10 cellular contexts compared by ENCODE assay signal in genomic region chr10:88117869-88118632, GRCh38.
A peak's percentile ranks its signal among the peaks of the same experiment; 100 is the strongest.
DNase-seq lines count a peak whose midpoint lies in the region; ATAC-seq, FAIRE-seq and TF ChIP-seq lines count a peak whose summit lies in the region.
"Had no signal": no experiment of that assay in that cellular context is flagged by ENCODE, and none has a peak within 500 bp of the region (broad histone marks: within the 10 kb centered on the region; RNA-seq: fewer than 3 reads in every experiment).

No MANE protein-coding gene starts in this region.

- peak overlapping the region; percentile 4 for H3K4me2 ChIP-seq in Loucy (ENCODE audit: low read depth, low read length, poor library complexity, severe bottlenecking)

- H4K20me1 ChIP-seq in Loucy (ENCODE audit: insufficient read depth, low read length, poor library complexity, severe bottlenecking): peaks cover 69% of the 10 kb centered on the region

- H3K9me2 ChIP-seq in Loucy (replicated peaks; ENCODE audit: low read depth, low read length): no peaks in the 10 kb centered on the region

- H3K79me2 ChIP-seq in Loucy (ENCODE audit: insufficient read depth, low read length): peaks cover 100% of the 10 kb centered on the region

- no peak overlapping the region for H2AFZ ChIP-seq in Loucy (ENCODE audit: low read length)

- H3K36me3 ChIP-seq in Loucy (ENCODE audit: insufficient read depth, low read length) (peaks cover 31% of the 10 kb centered on the region; the same call in 1 of the 2 replicates), body of pancreas (replicated peaks in 1 of 2; ENCODE audit: insufficient read depth in 1 of 2, low read depth in 2 of 2) (no peaks in the 10 kb centered on the region), pancreas (no peaks in the 10 kb centered on the region)

- H3K4me1 Mint-ChIP-seq in endothelial cell (ENCODE audit: unreplicated experiment): peaks cover 4% of the 10 kb centered on the region

- intact Hi-C loops in body of pancreas (cut with DNase I): loop anchor here (10.0 kb wide), 2 partner anchors 263 to 427 kb away; no protein-coding TSS in a partner anchor
- intact Hi-C loops in pancreas (cut with DNase I): no loop called here

- no peaks in the 10 kb centered on the region for H3K9me3 Mint-ChIP-seq in endothelial cell (ENCODE audit: unreplicated experiment)

- H3K27ac Mint-ChIP-seq in endothelial cell (ENCODE audit: unreplicated experiment): no peak overlapping the region

- peak; percentile 61 for ATAC-seq in body of pancreas
- peak in 3 of 4 donors; percentile 38 to 60 (median 49) for ATAC-seq in pancreas
- no peak for ATAC-seq in GM18505 (IDR thresholded peaks at IDR 0.05; ENCODE audit: unreplicated experiment)

- H3K27me3 ChIP-seq in Loucy (ENCODE audit: insufficient read depth, low read length, poor library complexity, severe bottlenecking) (no peaks in the 10 kb centered on the region), body of pancreas (no peaks in the 10 kb centered on the region), pancreas (no peaks in the 10 kb centered on the region)

- peak; percentile 54 for DNase-seq in SIG-M5 treated with dmso at 0.1 percent for 504 hours (lab: John Stamatoyannopoulos, UW; ENCODE audit: unreplicated experiment)
- DNase-seq in SIG-M5 (lab: John Stamatoyannopoulos, UW): no peak
- DNase-seq in body of pancreas: peak in 1 of 4 donors; percentile 23
- no peak for DNase-seq in pancreas
- no peak for DNase-seq in endothelial cell (ENCODE audit: low spot score)
- DNase-seq in GF-D8 (lab: John Stamatoyannopoulos, UW): no peak
- DNase-seq: activated CD4-positive, alpha-beta T cell treated with anti-CD3 and anti-CD28 coated beads, Interleukin-2, amount 50 U/mL, for 1 hour; NCI-H345 had no signal

- TF ChIP-seq CTCF in Loucy (conservative IDR thresholded peaks at IDR 0.05; ENCODE audit: low read length) (peak; percentile 69), body of pancreas (IDR thresholded peaks at IDR 0.05) (peak in 5 of 7 experiments; percentile 8 to 39 (median 33)), pancreas (IDR thresholded peaks at IDR 0.05) (no peak), endothelial cell (IDR thresholded peaks at IDR 0.05; ENCODE audit: unreplicated experiment) (no peak)

- FAIRE-seq in pancreas (lab: Jason Lieb, UNC): no peak

- no peaks in the 10 kb centered on the region for H3F3A ChIP-seq in Loucy (ENCODE audit: low read depth)

- no peaks in the 10 kb centered on the region for H3K36me3 Mint-ChIP-seq in endothelial cell (ENCODE audit: low read depth, unreplicated experiment)

- H3K4me1 ChIP-seq in Loucy (ENCODE audit: insufficient read depth, low read length, poor library complexity, severe bottlenecking) (peaks cover 63% of the 10 kb centered on the region), body of pancreas (peaks cover 14% of the 10 kb centered on the region), pancreas (peaks cover 0 to 5% (median 0%) of the 10 kb centered on the region in 3 donors)

- no peak for TF ChIP-seq POLR2A in body of pancreas (IDR thresholded peaks at IDR 0.05)
- no peak for TF ChIP-seq POLR2A in GM18505 (IDR thresholded peaks at IDR 0.05; ENCODE audit: borderline replicate concordance, extremely low read depth, insufficient read depth, insufficient read length)

- H3K4me3 ChIP-seq in Loucy (ENCODE audit: low read length, poor library complexity, severe bottlenecking) (no peak overlapping the region), body of pancreas (no peak overlapping the region), pancreas (no peak overlapping the region)

- peaks cover 3% of the 10 kb centered on the region for H3K27me3 Mint-ChIP-seq in endothelial cell (ENCODE audit: unreplicated experiment)

- peak overlapping the region; percentile 25 for H3K9ac ChIP-seq in Loucy (ENCODE audit: low read depth, low read length, poor library complexity, severe bottlenecking)

- 84 to 85% methylated on average over 4 of the region's 4 CpGs for WGBS in body of pancreas, 2 donors
- 84 to 89% methylated on average over 4 of the region's 4 CpGs for WGBS in pancreas, 2 donors

- H3K4me3 Mint-ChIP-seq in endothelial cell (ENCODE audit: unreplicated experiment): no peak overlapping the region

- H3K27ac ChIP-seq in body of pancreas (no peak overlapping the region), pancreas (no peak overlapping the region)

- H3K9me3 ChIP-seq in Loucy (ENCODE audit: insufficient read depth, low read depth, low read length): no peaks in the 10 kb centered on the region
- no peaks in the 10 kb centered on the region for H3K9me3 ChIP-seq in body of pancreas
- H3K9me3 ChIP-seq in pancreas: no peaks in the 10 kb centered on the region

Comparison
In these comparisons a context has a peak if more than half of its experiments do, and no peak if none do; other contexts are left out.
1. CTCF ChIP-seq: peak in Loucy (single experiment) and body of pancreas (5 of 7); none in pancreas (0 of 4) and endothelial cell (single experiment).